ENCODE assay signal across 1 cellular context in genomic region chr17:62058611-62059010, GRCh38.
TF ChIP-seq lines count a peak whose summit lies in the region.

No MANE protein-coding gene starts in this region.

TF ChIP-seq in HepG2, 621 proteins besides CTCF, POLR2A, EP300 and RAD21:
- TF ChIP-seq CREM (IDR thresholded peaks at IDR 0.05): 0 out of 2 replicates have a peak, but pooled peaks have one; percentile 16
- no peak for TF ChIP-seq CREM (CRISPR knock-in tag; IDR thresholded peaks at IDR 0.05)
- no peak for TF ChIP-seq KDM2A (CRISPR knock-in tag; IDR thresholded peaks at IDR 0.05; ENCODE audit: borderline replicate concordance, low read depth)
- TF ChIP-seq ZNF709 (CRISPR knock-in tag; IDR thresholded peaks at IDR 0.05): no peak
- TF ChIP-seq ZNF318 (CRISPR knock-in tag; IDR thresholded peaks at IDR 0.05): no peak
